In the genomic region with DNA sequence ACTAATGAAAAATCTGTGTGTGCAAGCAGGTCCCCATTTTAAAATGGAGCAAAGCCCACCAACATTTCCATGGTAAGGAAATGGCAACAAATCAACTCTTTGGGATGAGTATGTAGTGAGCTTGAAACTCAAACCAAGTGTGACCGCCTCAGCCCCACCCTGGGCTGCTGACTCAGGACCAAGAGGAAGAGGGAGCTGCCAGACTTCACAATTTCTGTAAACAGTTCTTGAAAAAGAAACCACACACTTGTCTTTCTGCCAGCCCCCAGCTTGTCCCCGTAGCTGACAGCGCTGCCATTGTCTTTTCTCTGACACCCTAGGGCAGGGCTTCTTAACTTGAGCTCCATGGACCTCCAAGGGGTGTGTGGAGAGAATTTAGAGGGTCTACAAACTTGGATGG, we compare ENCODE assay signal across 8 cellular contexts.
A peak's percentile ranks its signal among the peaks of the same experiment; 100 is the strongest.
DNase-seq lines count a peak whose midpoint lies in the region; TF ChIP-seq lines count a peak whose summit lies in the region.

No MANE protein-coding gene starts in this region.

- H3K27ac ChIP-seq in layer of hippocampus (ENCODE audit: low read depth, low read length) (peak overlapping the region; percentile 10), tibial artery (peak overlapping the region; percentile 70 to 85)

- no peaks in the 10 kb centered on the region for H3K36me3 ChIP-seq in tibial artery

- no peak for TF ChIP-seq CTCF in NB4 (IDR thresholded peaks at IDR 0.05; ENCODE audit: low read depth, low read length)
- TF ChIP-seq CTCF in tibial artery (IDR thresholded peaks at IDR 0.05) = no peak

- H3K9me3 ChIP-seq in tibial artery = no peaks in the 10 kb centered on the region

- intact Hi-C loops in tibial artery (cut with DNase I; ENCODE audit: low total_unique reads) = no loop called here

- DNase-seq in stimulated activated CD4-positive, alpha-beta T cell treated with anti-CD3 and anti-CD28 coated beads, Interleukin-4, amount 100 ng/mL, for 24 hours = peak; percentile 31
- no peak for DNase-seq in stimulated activated CD4-positive, alpha-beta T cell treated with anti-CD3 and anti-CD28 coated beads, Interleukin-2, amount 100 ng/mL, for 48 hours
- DNase-seq in NB4 (ENCODE audit: low read depth) = peak; percentile 84
- DNase-seq in astrocyte of the hippocampus (ENCODE audit: low read depth, low spot score) = peak; percentile 81
- peak; percentile 77 to 82 for DNase-seq in tibial artery
- no peak for DNase-seq in NCI-H146 (lab: John Stamatoyannopoulos, UW)
- DNase-seq in effector CD8-positive, alpha-beta T cell (lab: John Stamatoyannopoulos, UW) = no peak

- H3K27me3 ChIP-seq in layer of hippocampus (ENCODE audit: control insufficient read depth, insufficient read depth, low read length) = no peaks in the 10 kb centered on the region
- no peaks in the 10 kb centered on the region for H3K27me3 ChIP-seq in tibial artery

- H3K4me1 ChIP-seq in tibial artery = peaks cover 0 to 60% (median 40%) of the 10 kb centered on the region in 4 donors

- H3K4me3 ChIP-seq in NB4 (ENCODE audit: low read depth, low read length) = no peak overlapping the region
- H3K4me3 ChIP-seq in tibial artery = no peak overlapping the region

- TF ChIP-seq POLR2A in NB4 (IDR thresholded peaks at IDR 0.05; ENCODE audit: extremely low read depth, insufficient read length) = no peak

Comparison
In these comparisons a context has a peak if more than half of its experiments do, and no peak if none do; other contexts are left out.
1. DNase-seq: peak in stimulated activated CD4-positive, alpha-beta T cell treated with anti-CD3 and anti-CD28 coated beads, Interleukin-4, amount 100 ng/mL, for 24 hours (single experiment), NB4 (single experiment), astrocyte of the hippocampus (single experiment) and tibial artery (2 of 2); none in stimulated activated CD4-positive, alpha-beta T cell treated with anti-CD3 and anti-CD28 coated beads, Interleukin-2, amount 100 ng/mL, for 48 hours (0 of 2), NCI-H146 (single experiment) and effector CD8-positive, alpha-beta T cell (single experiment).